8 cellular contexts compared by ENCODE assay signal in genomic region chr16:67928561-67929364, GRCh38. TPM values are rescaled to one million over a fixed set of nuclear protein-coding genes. Genes with fewer than 3 reads are reported as not detected.
DNase-seq lines count a peak whose midpoint lies in the region; ATAC-seq, FAIRE-seq and TF ChIP-seq lines count a peak whose summit lies in the region.

No MANE protein-coding gene starts in this region.

- peak; percentile 70 to 88 for ATAC-seq in A549
- ATAC-seq in GM19463 (IDR thresholded peaks at IDR 0.05; ENCODE audit: unreplicated experiment): no peak

- no peak overlapping the region for H3K27ac ChIP-seq in A549

- FAIRE-seq in A549 (lab: Jason Lieb, UNC): no peak

- H3K4me3 ChIP-seq in A549: no peak overlapping the region
- no peak overlapping the region for H3K4me3 ChIP-seq in GM12875 (ENCODE audit: low read depth, low read length)

- H3K4me1 ChIP-seq in A549: no peaks in the 10 kb centered on the region

- CTCF ChIA-PET in A549 (lab: Yijun Ruan, JAX): interaction anchor here (0.6 to 22.2 kb wide), 37 partner anchors 8 to 438 kb away, joined by 3 to 370 read pairs (median 5); partner anchors contain the start of genes EDC4, LCAT, NRN1L and PSKH1

- no peak for TF ChIP-seq EP300 in A549 (IDR thresholded peaks at IDR 0.05)

- H3K9me3 ChIP-seq in A549: no peaks in the 10 kb centered on the region

- WGBS in A549 (ENCODE audit: missing lambda C conversion rate): 36% methylated on average over 16 of the region's 16 CpGs

- DNase-seq in A549 (ENCODE audit: low read depth in 1 of 2, low spot score in 1 of 2): peak; percentile 66 to 91
- peak; percentile 86 for DNase-seq in NAMALWA (ENCODE audit: low spot score)
- peak; percentile 23 for DNase-seq in T1000 (lab: John Stamatoyannopoulos, UW)
- peak in 53 of 58 donors; percentile 15 to 83 (median 58) for DNase-seq in anterior cingulate cortex (lab: John Stamatoyannopoulos, UW)
- DNase-seq in hypothalamus (lab: John Stamatoyannopoulos, UW): peak in 45 of 51 donors; percentile 16 to 81 (median 53)
- peak; percentile 58 to 80 (median 70) for DNase-seq in stimulated activated CD4-positive, alpha-beta T cell treated with anti-CD3 and anti-CD28 coated beads, Interleukin-12 subunit alpha, Interleukin-12 subunit beta, amount 100 ng/mL, for 48 hours (ENCODE audit: low read depth in 2 of 3, low spot score in 1 of 3)

- no peak overlapping the region for H3K4me2 ChIP-seq in A549

- POLR2A ChIA-PET in A549 (lab: Yijun Ruan, JAX): no interaction called here

- peak; percentile 87 for TF ChIP-seq CTCF in A549 (IDR thresholded peaks at IDR 0.05)
- peak; percentile 99 for TF ChIP-seq CTCF in GM12875 (IDR thresholded peaks at IDR 0.05; ENCODE audit: borderline replicate concordance, insufficient read depth, low read depth, low read length)

- TF ChIP-seq RAD21 in A549 (conservative IDR thresholded peaks at IDR 0.05 in 1 of 2, IDR thresholded peaks at IDR 0.05 in 1 of 2): peak; percentile 80 to 90

- TF ChIP-seq POLR2A in A549 (IDR thresholded peaks at IDR 0.05; ENCODE audit: low read length): no peak

TF ChIP-seq in A549, 52 proteins besides CTCF, POLR2A, EP300 and RAD21:
- TF ChIP-seq MAX (IDR thresholded peaks at IDR 0.05) (peak; percentile 22; the same call in 1 of the 2 replicates), HOXB5 (CRISPR knock-in tag; IDR thresholded peaks at IDR 0.05) (0 out of 2 replicates have a peak, but pooled peaks have one; percentile 14), GATA3 (IDR thresholded peaks at IDR 0.05; ENCODE audit: borderline replicate concordance) (no peak), KDM1A (IDR thresholded peaks at IDR 0.05; ENCODE audit: low read depth) (no peak), PBX3 (IDR thresholded peaks at IDR 0.05) (no peak), SMC3 (IDR thresholded peaks at IDR 0.05) (peak; percentile 78), JUN (IDR thresholded peaks at IDR 0.05) (peak in 1 of 2 experiments; percentile 36; a peak in 1 of 5 replicates)

RNA-seq across cellular contexts. Expression of gene CTRL, which starts 2.9 kb away (rescaled TPM):
- polyA plus RNA-seq in A549 (2011; rRNA removed) (0.92 and 1.6 TPM in 2 replicates), A549 (2017; fragmentation: RNase III; extraction: RNeasy Plus Mini Kit Qiagen cat#74134 plus additional on column Dnase treatment) (3.6 to 4.4 TPM (median 3.9 TPM) in 3 replicates)
- 5.4 and 6.9 TPM in 2 replicates for polyA plus RNA-seq in A549 (2012; cell fraction: cytosol; rRNA removed)
- 15.4 and 21.9 TPM in 2 replicates for polyA plus RNA-seq in A549 (2012; cell fraction: nucleus; rRNA removed)
- 0.83 and 1.6 TPM in 2 replicates for polyA minus RNA-seq in A549 (2011; rRNA and poly(A)+ RNA removed)

RNA-seq across cellular contexts. Expression of gene PSMB10, which starts 7.9 kb away (rescaled TPM):
- polyA plus RNA-seq in A549 (2011; rRNA removed): 11.0 and 11.3 TPM in 2 replicates
- 74.3 and 76.3 TPM in 2 replicates for polyA plus RNA-seq in A549 (2012; cell fraction: cytosol; rRNA removed)
- 57.1 and 62.6 TPM in 2 replicates for polyA plus RNA-seq in A549 (2012; cell fraction: nucleus; rRNA removed)
- 51.9 to 53.5 TPM (median 52.4 TPM) in 3 replicates for polyA plus RNA-seq in A549 (2017; fragmentation: RNase III; extraction: RNeasy Plus Mini Kit Qiagen cat#74134 plus additional on column Dnase treatment)
- polyA minus RNA-seq in A549 (2011; rRNA and poly(A)+ RNA removed): 5.2 and 6.7 TPM in 2 replicates

RNA-seq across cellular contexts. Expression of gene LCAT, which starts 15.2 kb away (rescaled TPM):
- polyA plus RNA-seq in A549 (2011; rRNA removed) (1.7 and 2.6 TPM in 2 replicates), A549 (2017; fragmentation: RNase III; extraction: RNeasy Plus Mini Kit Qiagen cat#74134 plus additional on column Dnase treatment) (8.4 to 11.2 TPM (median 10.0 TPM) in 3 replicates)
- polyA plus RNA-seq in A549 (2012; cell fraction: cytosol; rRNA removed): 5.6 and 7.2 TPM in 2 replicates
- polyA plus RNA-seq in A549 (2012; cell fraction: nucleus; rRNA removed): 61.3 and 65.9 TPM in 2 replicates
- polyA minus RNA-seq in A549 (2011; rRNA and poly(A)+ RNA removed): 0.66 and 1.5 TPM in 2 replicates

RNA-seq across cellular contexts. Expression of gene PSKH1, which starts 35.7 kb away (rescaled TPM):
- 15.1 and 18.2 TPM in 2 replicates for polyA plus RNA-seq in A549 (2011; rRNA removed)
- 14.8 and 21.3 TPM in 2 replicates for polyA plus RNA-seq in A549 (2012; cell fraction: cytosol; rRNA removed)
- 25.1 and 25.3 TPM in 2 replicates for polyA plus RNA-seq in A549 (2012; cell fraction: nucleus; rRNA removed)
- polyA plus RNA-seq in A549 (2017; fragmentation: RNase III; extraction: RNeasy Plus Mini Kit Qiagen cat#74134 plus additional on column Dnase treatment): 14.6 to 15.8 TPM (median 15.7 TPM) in 3 replicates
- 43.4 and 49.6 TPM in 2 replicates for polyA minus RNA-seq in A549 (2011; rRNA and poly(A)+ RNA removed)

RNA-seq across cellular contexts. Expression of gene SLC12A4, which starts 39.7 kb away (rescaled TPM):
- polyA plus RNA-seq in A549 (2011; rRNA removed) (18.2 and 19.5 TPM in 2 replicates), A549 (2017; fragmentation: RNase III; extraction: RNeasy Plus Mini Kit Qiagen cat#74134 plus additional on column Dnase treatment) (32.6 to 34.7 TPM (median 33.2 TPM) in 3 replicates)
- polyA plus RNA-seq in A549 (2012; cell fraction: cytosol; rRNA removed): 31.7 and 34.8 TPM in 2 replicates
- 134 and 182 TPM in 2 replicates for polyA plus RNA-seq in A549 (2012; cell fraction: nucleus; rRNA removed)
- polyA minus RNA-seq in A549 (2011; rRNA and poly(A)+ RNA removed): 57.8 and 60.3 TPM in 2 replicates

Comparison
In these comparisons a context has a peak if more than half of its experiments do, and no peak if none do; other contexts are left out.
1. DNase-seq: peak in every context shown above with its lines; median percentile 86 in NAMALWA; 78 in A549; 70 in stimulated activated CD4-positive, alpha-beta T cell treated with anti-CD3 and anti-CD28 coated beads, Interleukin-12 subunit alpha, Interleukin-12 subunit beta, amount 100 ng/mL, for 48 hours; 58 in anterior cingulate cortex; 53 in hypothalamus; 23 in T1000.